8 cellular contexts compared by ENCODE assay signal in genomic region chr2:233061007-233061590, GRCh38. TPM values are rescaled to one million over a fixed set of nuclear protein-coding genes. Genes with fewer than 3 reads are reported as not detected.
DNase-seq lines count a peak whose midpoint lies in the region; ATAC-seq and TF ChIP-seq lines count a peak whose summit lies in the region.
"Had no signal": no experiment of that assay in that cellular context is flagged by ENCODE, and none has a peak within 500 bp of the region (broad histone marks: within the 10 kb centered on the region; RNA-seq: fewer than 3 reads in every experiment).

No MANE protein-coding gene starts in this region.

- TF ChIP-seq CTCF in spleen (IDR thresholded peaks at IDR 0.05 in 8 of 11, conservative IDR thresholded peaks at IDR 0.05 in 3 of 11): no peak

- intact Hi-C loops in spleen (cut with DNase I; ENCODE audit: low total_unique reads): loop anchor here (10.0 kb wide), 1 partner anchor 64 kb away; no protein-coding TSS in a partner anchor

- TF ChIP-seq POLR2A in GM18526 (IDR thresholded peaks at IDR 0.05; ENCODE audit: extremely low read depth, insufficient read length) (peak; percentile 51), spleen (IDR thresholded peaks at IDR 0.05) (peak in 1 of 3 donors; percentile 19)

- no peaks in the 10 kb centered on the region for H3K9me3 ChIP-seq in spleen

- H3K4me3 ChIP-seq in spleen: peak overlapping the region; percentile 64 to 98 (median 84)

- H3K4me1 ChIP-seq in spleen: peaks cover 40 to 80% (median 65%) of the 10 kb centered on the region in 6 donors

- H3K27me3 ChIP-seq in spleen (replicated peaks in 1 of 7): no peaks in the 10 kb centered on the region

- DNase-seq in caudate nucleus (lab: John Stamatoyannopoulos, UW) (no peak), spleen (peak; percentile 85), amniotic stem cell (lab: John Stamatoyannopoulos, UW) (no peak), SHP77 treated with DMSO at 0.1 percent for 48 hours (lab: John Stamatoyannopoulos, UW) (no peak)

- WGBS in spleen, 5 donors: 3 to 17% (median 12%) methylated on average over 9 to 10 of the region's 10 CpGs

- peaks cover 0 to 45% (median 11%) of the 10 kb centered on the region in 6 donors for H3K36me3 ChIP-seq in spleen

- H3K27ac ChIP-seq in caudate nucleus (ENCODE audit: low read depth, low read length) (peak overlapping the region; percentile 68), spleen (peak overlapping the region; percentile 89 to 97 (median 94))
- H3K27ac ChIP-seq: epithelial cell of prostate had no signal

- ATAC-seq in HG03354 (IDR thresholded peaks at IDR 0.05; ENCODE audit: poor library complexity, severe bottlenecking, unreplicated experiment) (peak; percentile 30), GM21526 (IDR thresholded peaks at IDR 0.05; ENCODE audit: low FRiP score, unreplicated experiment) (no peak)

RNA-seq across cellular contexts. Expression of gene INPP5D, which starts 1.0 kb away (rescaled TPM):
- 100 to 1,000 TPM; 172 to 246 (median 186) TPM for total RNA-seq in spleen
- 10 to 100 TPM; 71.1 to 97.8 (median 97.4) TPM for polyA plus RNA-seq in spleen

RNA-seq across cellular contexts. Expression of gene NEU2, which starts 28.6 kb away (rescaled TPM):
- not detected for total RNA-seq in spleen
- polyA plus RNA-seq in spleen: not detected

RNA-seq across cellular contexts. Expression of gene NGEF, which starts 48.0 kb away (rescaled TPM):
- total RNA-seq in spleen: under 1 TPM in 3 of 7 donors, not detected in 4; 0.23 to 0.79 (median 0.43) TPM
- polyA plus RNA-seq in spleen: under 1 TPM in 2 of 3 donors, not detected in 1; 0.26 to 0.45 TPM
